8 cellular contexts compared by ENCODE assay signal in genomic region chr1:89598450-89599331, GRCh38. TPM values are rescaled to one million over a fixed set of nuclear protein-coding genes. Genes with fewer than 3 reads are reported as not detected.
DNase-seq lines count a peak whose midpoint lies in the region; ATAC-seq lines count a peak whose summit lies in the region.

No MANE protein-coding gene starts in this region.

- H3K27ac Mint-ChIP-seq in activated T-cell treated with anti-CD3 and anti-CD28 coated beads, Interleukin-2, amount 50 U/mL, for 24 hours, result peak overlapping the region; percentile 100
- no peak overlapping the region for H3K27ac Mint-ChIP-seq in memory B cell

- no peak for DNase-seq in activated T-cell treated with anti-CD3 and anti-CD28 coated beads, Interleukin-2, amount 50 U/mL, for 24 hours
- no peak for DNase-seq in activated T-cell treated with anti-CD3 and anti-CD28 coated beads for 4 hours
- DNase-seq in Jurkat, Clone E6-1 (ENCODE audit: low read depth, low spot score), result peak; percentile 28
- peak; percentile 60 for DNase-seq in RKO (ENCODE audit: low spot score)
- peak; percentile 38 for DNase-seq in dedifferentiated amniotic fluid mesenchymal stem cell (ENCODE audit: extremely low spot score)
- DNase-seq in memory B cell (ENCODE audit: low spot score in 2 of 2), result peak in 1 of 2 donors; percentile 37
- DNase-seq in activated gamma-delta T cell (lab: John Stamatoyannopoulos, UW), result no peak

- peaks cover 89% of the 10 kb centered on the region for H3K4me1 Mint-ChIP-seq in activated T-cell treated with anti-CD3 and anti-CD28 coated beads, Interleukin-2, amount 50 U/mL, for 24 hours (ENCODE audit: low read depth)
- H3K4me1 Mint-ChIP-seq in memory B cell, result peaks cover 5% of the 10 kb centered on the region

- ATAC-seq in memory B cell (ENCODE audit: low read depth) (peak; percentile 65), GM18861 (IDR thresholded peaks at IDR 0.05; ENCODE audit: unreplicated experiment) (no peak)

- no peak overlapping the region for H3K4me3 Mint-ChIP-seq in activated T-cell treated with anti-CD3 and anti-CD28 coated beads, Interleukin-2, amount 50 U/mL, for 24 hours
- no peak overlapping the region for H3K4me3 Mint-ChIP-seq in memory B cell

- H3K4me3 ChIP-seq in Jurkat, Clone E6-1 (ENCODE audit: low read length), result no peak overlapping the region

- no peaks in the 10 kb centered on the region for H3K9me3 Mint-ChIP-seq in activated T-cell treated with anti-CD3 and anti-CD28 coated beads, Interleukin-2, amount 50 U/mL, for 24 hours
- no peaks in the 10 kb centered on the region for H3K9me3 Mint-ChIP-seq in memory B cell

- H3K27me3 Mint-ChIP-seq in activated T-cell treated with anti-CD3 and anti-CD28 coated beads, Interleukin-2, amount 50 U/mL, for 24 hours, result no peaks in the 10 kb centered on the region
- no peaks in the 10 kb centered on the region for H3K27me3 Mint-ChIP-seq in memory B cell

- peaks cover 84% of the 10 kb centered on the region for H3K36me3 Mint-ChIP-seq in activated T-cell treated with anti-CD3 and anti-CD28 coated beads, Interleukin-2, amount 50 U/mL, for 24 hours (ENCODE audit: low read depth)
- no peaks in the 10 kb centered on the region for H3K36me3 Mint-ChIP-seq in memory B cell

RNA-seq across cellular contexts. Expression of gene LRRC8C, which starts 34.2 kb away (rescaled TPM):
- polyA plus RNA-seq in Jurkat, Clone E6-1 (2012; ENCODE audit: insufficient read depth, insufficient read length), result 6.2 TPM

Comparison
In these comparisons a context has a peak if more than half of its experiments do, and no peak if none do; other contexts are left out.
1. DNase-seq: peak in Jurkat, Clone E6-1 (single experiment), RKO (single experiment) and dedifferentiated amniotic fluid mesenchymal stem cell (single experiment); none in activated T-cell treated with anti-CD3 and anti-CD28 coated beads, Interleukin-2, amount 50 U/mL, for 24 hours (single experiment), activated T-cell treated with anti-CD3 and anti-CD28 coated beads for 4 hours (single experiment) and activated gamma-delta T cell (single experiment).